Comparison of ENCODE assay signal across 12 cellular contexts in the genomic region with DNA sequence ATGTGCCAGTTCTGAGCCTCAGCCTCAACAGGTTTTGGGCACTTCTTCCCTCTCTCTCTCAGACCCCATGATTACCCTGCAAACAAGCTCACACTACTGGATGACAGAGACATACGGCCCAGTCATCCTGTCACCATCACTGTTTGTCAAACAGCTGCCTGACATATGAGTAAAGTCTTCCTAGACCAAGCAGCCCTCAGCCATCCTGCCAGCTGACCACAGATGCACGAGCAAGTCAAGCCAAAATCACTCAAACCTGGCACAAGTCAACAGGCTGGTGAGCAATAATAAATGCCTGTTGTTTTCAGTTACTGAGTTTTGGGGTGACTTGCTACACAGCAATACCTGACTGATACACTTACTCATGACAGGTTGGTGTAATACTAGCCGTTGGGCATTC.
A peak's percentile ranks its signal among the peaks of the same experiment; 100 is the strongest.
DNase-seq lines count a peak whose midpoint lies in the region; ATAC-seq and TF ChIP-seq lines count a peak whose summit lies in the region.
"Had no signal": no experiment of that assay in that cellular context is flagged by ENCODE, and none has a peak within 500 bp of the region (broad histone marks: within the 10 kb centered on the region; RNA-seq: fewer than 3 reads in every experiment).

No MANE protein-coding gene starts in this region.

- no peak overlapping the region for H3K27ac ChIP-seq in right atrium auricular region

- H3K27me3 ChIP-seq in right atrium auricular region: no peaks in the 10 kb centered on the region

- no peak overlapping the region for H3K27ac Mint-ChIP-seq in T-helper 2 cell treated with Interferon-gamma antibody and Interleukin-4, amounts not matched to agents 5 μg/mL and 100 μg/mL, for 36 hours
- no peak overlapping the region for H3K27ac Mint-ChIP-seq in immature natural killer cell
- H3K27ac Mint-ChIP-seq: naive B cell had no signal

- no peak overlapping the region for H3K4me3 ChIP-seq in right atrium auricular region
- H3K4me3 ChIP-seq: skin epidermis had no signal

- H3K9me3 Mint-ChIP-seq in T-helper 2 cell treated with Interferon-gamma antibody and Interleukin-4, amounts not matched to agents 5 μg/mL and 100 μg/mL, for 36 hours: no peaks in the 10 kb centered on the region
- H3K9me3 Mint-ChIP-seq in immature natural killer cell: peaks cover 0 to 1% (median 0%) of the 10 kb centered on the region in 6 donors

- no peaks in the 10 kb centered on the region for H3K9me3 ChIP-seq in right atrium auricular region

- peaks cover 21% of the 10 kb centered on the region for H3K4me1 Mint-ChIP-seq in T-helper 2 cell treated with Interferon-gamma antibody and Interleukin-4, amounts not matched to agents 5 μg/mL and 100 μg/mL, for 36 hours (ENCODE audit: low read depth)
- no peaks in the 10 kb centered on the region for H3K4me1 Mint-ChIP-seq in immature natural killer cell

- TF ChIP-seq CTCF in right atrium auricular region (IDR thresholded peaks at IDR 0.05): no peak

- H3K4me1 ChIP-seq in right atrium auricular region: peaks cover 0 to 22% of the 10 kb centered on the region in 2 donors

- H3K36me3 ChIP-seq in right atrium auricular region: no peaks in the 10 kb centered on the region

- no peaks in the 10 kb centered on the region for H3K27me3 Mint-ChIP-seq in T-helper 2 cell treated with Interferon-gamma antibody and Interleukin-4, amounts not matched to agents 5 μg/mL and 100 μg/mL, for 36 hours (ENCODE audit: low read depth)
- peaks cover 0 to 2% (median 2%) of the 10 kb centered on the region in 3 donors for H3K27me3 Mint-ChIP-seq in immature natural killer cell (ENCODE audit: low read depth in 3 of 3)
- H3K27me3 Mint-ChIP-seq: naive B cell had no signal

- H3K4me3 Mint-ChIP-seq in T-helper 2 cell treated with Interferon-gamma antibody and Interleukin-4, amounts not matched to agents 5 μg/mL and 100 μg/mL, for 36 hours: no peak overlapping the region
- no peak overlapping the region for H3K4me3 Mint-ChIP-seq in immature natural killer cell
- H3K4me3 Mint-ChIP-seq: naive B cell had no signal

- peak; percentile 44 for ATAC-seq in GM18520 (IDR thresholded peaks at IDR 0.05; ENCODE audit: unreplicated experiment)
- no peak for ATAC-seq in HG02588 (IDR thresholded peaks at IDR 0.05; ENCODE audit: unreplicated experiment)

- DNase-seq in Daoy (ENCODE audit: low read depth) (peak; percentile 35), kidney tubule cell (ENCODE audit: low spot score) (peak; percentile 76), right atrium auricular region (ENCODE audit: low spot score) (no peak), immature natural killer cell (no peak)
- DNase-seq in T-helper 2 cell treated with Interferon-gamma antibody and Interleukin-4, amounts not matched to agents 5 μg/mL and 100 μg/mL, for 36 hours (ENCODE audit: low spot score): peak; percentile 83
- DNase-seq: activated effector memory CD4-positive, alpha-beta T cell treated with anti-CD3 and anti-CD28 coated beads, Interleukin-2, amount 50 U/mL, for 16 hours; COR-L47; naive B cell; NCI-H345 had no signal

- H3K36me3 Mint-ChIP-seq in T-helper 2 cell treated with Interferon-gamma antibody and Interleukin-4, amounts not matched to agents 5 μg/mL and 100 μg/mL, for 36 hours (ENCODE audit: low read depth): peaks cover 5% of the 10 kb centered on the region
- no peaks in the 10 kb centered on the region for H3K36me3 Mint-ChIP-seq in immature natural killer cell
- H3K36me3 Mint-ChIP-seq: naive B cell had no signal

Comparison
In these comparisons a context has a peak if more than half of its experiments do, and no peak if none do; other contexts are left out.
1. DNase-seq: peak in Daoy (single experiment), T-helper 2 cell treated with Interferon-gamma antibody and Interleukin-4, amounts not matched to agents 5 μg/mL and 100 μg/mL, for 36 hours (single experiment) and kidney tubule cell (single experiment); none in right atrium auricular region (single experiment) and immature natural killer cell (0 of 3).